1 cellular context compared by ENCODE assay signal in genomic region chr20:18566892-18567738, GRCh38.
TF ChIP-seq lines count a peak whose summit lies in the region.

TSS of gene SMIM26 (plus strand) at chr20:18567432. CDS start at chr20:18567479, 47 bp downstream.

TF ChIP-seq in K562, 482 proteins besides CTCF, POLR2A, EP300 and RAD21 (continued from another document and continues in another):
- no peak for TF ChIP-seq NFIX (CRISPR knock-in tag; IDR thresholded peaks at IDR 0.05; ENCODE audit: low read depth)
- peak; percentile 49; the same call in 1 of the 2 replicates for TF ChIP-seq TAF7 (tag; IDR thresholded peaks at IDR 0.05)
- peak; percentile 85 for TF ChIP-seq TFE3 (CRISPR knock-in tag; IDR thresholded peaks at IDR 0.05)
- TF ChIP-seq PTBP1 (IDR thresholded peaks at IDR 0.05; ENCODE audit: low read depth, low read length), result no peak
- TF ChIP-seq RBM17 (IDR thresholded peaks at IDR 0.05; ENCODE audit: borderline replicate concordance, low read depth, low read length), result no peak
- no peak for TF ChIP-seq PHTF2 (CRISPR knock-in tag; IDR thresholded peaks at IDR 0.05)
- no peak for TF ChIP-seq PBX2 (CRISPR knock-in tag; IDR thresholded peaks at IDR 0.05; ENCODE audit: low read depth)
- no peak for TF ChIP-seq PBX2 (tag; conservative IDR thresholded peaks at IDR 0.05; ENCODE audit: low read depth)
- TF ChIP-seq GATA2 (CRISPR knock-in tag; IDR thresholded peaks at IDR 0.05), result no peak
- no peak for TF ChIP-seq MCM2 (IDR thresholded peaks at IDR 0.05; ENCODE audit: low read depth)
- no peak for TF ChIP-seq SMARCA4 (IDR thresholded peaks at IDR 0.05)
- no peak for TF ChIP-seq NR3C1 (CRISPR knock-in tag; IDR thresholded peaks at IDR 0.05)
- no peak for TF ChIP-seq THAP12 (CRISPR knock-in tag; IDR thresholded peaks at IDR 0.05)
- no peak for TF ChIP-seq NCOA6 (IDR thresholded peaks at IDR 0.05)
- TF ChIP-seq SNAPC5 (CRISPR knock-in tag; IDR thresholded peaks at IDR 0.05), result no peak
- TF ChIP-seq CREB3L1 (IDR thresholded peaks at IDR 0.05; ENCODE audit: borderline replicate concordance, low read depth), result no peak
- no peak for TF ChIP-seq ZBTB33 (CRISPR knock-in tag; IDR thresholded peaks at IDR 0.05)
- no peak for TF ChIP-seq ZNF609 (CRISPR knock-in tag; IDR thresholded peaks at IDR 0.05; ENCODE audit: borderline replicate concordance)
- TF ChIP-seq FOXA1 (IDR thresholded peaks at IDR 0.05; ENCODE audit: borderline replicate concordance), result no peak
- TF ChIP-seq CGGBP1 (CRISPR knock-in tag; IDR thresholded peaks at IDR 0.05), result no peak
- no peak for TF ChIP-seq BMI1 (IDR thresholded peaks at IDR 0.05; ENCODE audit: low read length)
- TF ChIP-seq RUNX1 (IDR thresholded peaks at IDR 0.05; ENCODE audit: low read depth), result no peak
- no peak for TF ChIP-seq IRF2 (CRISPR knock-in tag; IDR thresholded peaks at IDR 0.05)
- TF ChIP-seq TCF3 (CRISPR knock-in tag; IDR thresholded peaks at IDR 0.05), result no peak
- TF ChIP-seq ZFP36 (IDR thresholded peaks at IDR 0.05; ENCODE audit: low read depth, low read length, partially characterized antibody), result no peak
- TF ChIP-seq ZNF324 (CRISPR knock-in tag; IDR thresholded peaks at IDR 0.05), result no peak
- no peak for TF ChIP-seq THRB (CRISPR knock-in tag; conservative IDR thresholded peaks at IDR 0.05)
- 0 out of 2 replicates have a peak, but pooled peaks have one; percentile 30 for TF ChIP-seq CBFA2T2 (conservative IDR thresholded peaks at IDR 0.05)
- no peak for TF ChIP-seq CBX5 (IDR thresholded peaks at IDR 0.05; ENCODE audit: borderline replicate concordance, low read depth)
- no peak for TF ChIP-seq GATAD2A (IDR thresholded peaks at IDR 0.05)
- TF ChIP-seq POLR2G (IDR thresholded peaks at IDR 0.05; ENCODE audit: low read depth, low read length), result peak; percentile 84
- TF ChIP-seq RHOXF2B (CRISPR knock-in tag; conservative IDR thresholded peaks at IDR 0.05), result no peak
- TF ChIP-seq ATF7 (IDR thresholded peaks at IDR 0.05), result no peak
- TF ChIP-seq SOX6 (IDR thresholded peaks at IDR 0.05), result no peak
- no peak for TF ChIP-seq MEIS2 (IDR thresholded peaks at IDR 0.05; ENCODE audit: partially characterized antibody)
- no peak for TF ChIP-seq ZNF551 (CRISPR knock-in tag; IDR thresholded peaks at IDR 0.05)
- TF ChIP-seq MBD2 (IDR thresholded peaks at IDR 0.05; ENCODE audit: borderline replicate concordance, low read depth), result no peak
- no peak for TF ChIP-seq KHSRP (IDR thresholded peaks at IDR 0.05)
- peak; percentile 62 for TF ChIP-seq KDM5B (IDR thresholded peaks at IDR 0.05; ENCODE audit: insufficient replicate concordance, low read depth, low read length)
- TF ChIP-seq ZC3H11A (IDR thresholded peaks at IDR 0.05; ENCODE audit: low read depth, low read length), result no peak
- TF ChIP-seq RBBP5 (IDR thresholded peaks at IDR 0.05; ENCODE audit: borderline replicate concordance, insufficient read depth, low read length, poor library complexity, severe bottlenecking), result peak; percentile 83
- TF ChIP-seq ZNF408 (CRISPR knock-in tag; IDR thresholded peaks at IDR 0.05; ENCODE audit: low read depth), result no peak
- no peak for TF ChIP-seq WHSC1 (IDR thresholded peaks at IDR 0.05; ENCODE audit: low read length)
- peak; percentile 60; the same call in 1 of the 2 replicates for TF ChIP-seq MTA3 (IDR thresholded peaks at IDR 0.05; ENCODE audit: borderline replicate concordance)
- no peak for TF ChIP-seq HSF4 (CRISPR knock-in tag; IDR thresholded peaks at IDR 0.05; ENCODE audit: borderline replicate concordance)
- no peak for TF ChIP-seq SLC30A9 (CRISPR knock-in tag; IDR thresholded peaks at IDR 0.05)
- TF ChIP-seq NR2C2 (CRISPR knock-in tag; IDR thresholded peaks at IDR 0.05), result peak; percentile 78
- peak; percentile 97 for TF ChIP-seq NR2C2 (tag; IDR thresholded peaks at IDR 0.05)
- no peak for TF ChIP-seq GTF2B (IDR thresholded peaks at IDR 0.05; ENCODE audit: extremely low read depth, insufficient read length)
- no peak for TF ChIP-seq ID3 (CRISPR knock-in tag; IDR thresholded peaks at IDR 0.05)
- TF ChIP-seq ID3 (tag; IDR thresholded peaks at IDR 0.05), result peak; percentile 40; the same call in 1 of the 2 replicates
- no peak for TF ChIP-seq TRIM28 (IDR thresholded peaks at IDR 0.05)
- TF ChIP-seq ZBTB8A (IDR thresholded peaks at IDR 0.05; ENCODE audit: partially characterized antibody), result no peak
- peak; percentile 41; the same call in 1 of the 2 replicates for TF ChIP-seq BACH1 (tag; IDR thresholded peaks at IDR 0.05)
